1 cellular context compared by ENCODE assay signal in genomic region chr1:35706846-35707245, GRCh38.
TF ChIP-seq lines count a peak whose summit lies in the region.

No MANE protein-coding gene starts in this region.

TF ChIP-seq in IMR-90, 13 proteins besides CTCF, POLR2A, EP300 and RAD21 (continued from another document):
- no peak for TF ChIP-seq RCOR1 (IDR thresholded peaks at IDR 0.05; ENCODE audit: insufficient replicate concordance, low read length)
